Comparison of ENCODE assay signal across 6 cellular contexts in genomic region chr10:129843702-129844101, GRCh38.
"Had no signal": no experiment of that assay in that cellular context is flagged by ENCODE, and none has a peak within 500 bp of the region (broad histone marks: within the 10 kb centered on the region; RNA-seq: fewer than 3 reads in every experiment).

No MANE protein-coding gene starts in this region.

- H3K9me3 Mint-ChIP-seq: IgD-negative memory B cell had no signal

- H3K4me1 Mint-ChIP-seq: IgD-negative memory B cell had no signal

- DNase-seq: GM23248, GOT3, H7, HCEC 1CT had no signal

- H3K27ac Mint-ChIP-seq: IgD-negative memory B cell had no signal

- H3K27me3 Mint-ChIP-seq: IgD-negative memory B cell had no signal

- H3K4me3 ChIP-seq: GM23248 had no signal

- H3K4me3 Mint-ChIP-seq: IgD-negative memory B cell had no signal

- H3K27ac ChIP-seq: GM23248, HL-60 had no signal
